In the genomic region with DNA sequence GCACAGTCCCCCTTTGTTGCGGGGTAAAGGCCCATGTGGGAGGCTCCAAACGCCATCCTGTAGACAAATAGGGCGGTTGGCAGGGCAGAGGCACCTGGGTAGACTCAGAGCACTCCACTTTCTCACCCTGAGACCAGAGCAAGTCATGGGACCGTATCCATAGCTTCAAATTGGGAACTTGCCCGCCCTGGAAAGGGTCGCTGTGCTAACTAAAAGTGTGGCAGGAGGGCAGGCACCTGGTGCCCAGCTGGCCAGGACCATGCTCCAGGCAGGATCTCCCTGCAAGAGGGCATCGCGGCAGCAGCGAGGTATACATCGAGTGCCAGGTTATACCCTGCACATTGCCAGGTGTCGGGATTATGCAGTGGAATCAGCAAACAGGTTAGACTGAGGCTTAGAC, we compare ENCODE assay signal across 24 cellular contexts. TPM values are rescaled to one million over a fixed set of nuclear protein-coding genes. Genes with fewer than 3 reads are reported as not detected.
DNase-seq lines count a peak whose midpoint lies in the region; ATAC-seq, FAIRE-seq and TF ChIP-seq lines count a peak whose summit lies in the region.
"Had no signal": no experiment of that assay in that cellular context is flagged by ENCODE, and none has a peak within 500 bp of the region (broad histone marks: within the 10 kb centered on the region; RNA-seq: fewer than 3 reads in every experiment).

No MANE protein-coding gene starts in this region.

- intact Hi-C loops in kidney (cut with DNase I): no loop called here
- intact Hi-C loops in transverse colon (cut with DNase I; ENCODE audit: low total_unique reads): no loop called here

- no peak overlapping the region for H3K27ac Mint-ChIP-seq in osteocyte (ENCODE audit: unreplicated experiment)
- H3K27ac Mint-ChIP-seq: B cell; CD4-positive, CD25-positive, alpha-beta regulatory T cell; CD8-positive, alpha-beta T cell; GM23338 had no signal

- H3K4me3 Mint-ChIP-seq in osteocyte (ENCODE audit: unreplicated experiment): no peak overlapping the region
- H3K4me3 Mint-ChIP-seq: B cell; CD4-positive, CD25-positive, alpha-beta regulatory T cell; CD8-positive, alpha-beta T cell; GM23338; H9 had no signal

- H3K9ac ChIP-seq in kidney (ENCODE audit: low read length in 2 of 2): no peak overlapping the region
- H3K9ac ChIP-seq: BLaER1 had no signal

- H3K27me3 Mint-ChIP-seq in osteocyte (ENCODE audit: unreplicated experiment): no peaks in the 10 kb centered on the region
- H3K27me3 Mint-ChIP-seq: B cell; CD4-positive, CD25-positive, alpha-beta regulatory T cell had no signal

- WGBS in transverse colon (ENCODE audit: low coverage in 1 of 2), 2 donors: 95% methylated on average over 11 of the region's 11 CpGs; no CpG with 5 or more reads in 1 of the 2 donors

- DNase-seq in activated CD8-positive, alpha-beta memory T cell treated with anti-CD3 and anti-CD28 coated beads, Interleukin-2, amount 50 U/mL, for 48 hours: peak; percentile 44
- no peak for DNase-seq in activated CD8-positive, alpha-beta memory T cell treated with anti-CD3 and anti-CD28 coated beads, Interleukin-2, amount 50 U/mL, for 4 hours
- peak; percentile 40 for DNase-seq in G401 (ENCODE audit: low spot score)
- DNase-seq in kidney: peak; percentile 34
- DNase-seq in osteocyte (ENCODE audit: extremely low spot score, unreplicated experiment): peak; percentile 53
- DNase-seq in inferior parietal cortex (ENCODE audit: extremely low spot score): no peak
- DNase-seq in transverse colon: no peak
- DNase-seq: Caco-2; CD4-positive, CD25-positive, alpha-beta regulatory T cell; DMS153; DND-41; GDM1; H9 had no signal

- no peak overlapping the region for H3K27ac ChIP-seq in kidney (ENCODE audit: low read depth in 2 of 2, low read length in 2 of 2)
- H3K27ac ChIP-seq in transverse colon: no peak overlapping the region
- H3K27ac ChIP-seq: 22Rv1, BLaER1, C4-2B had no signal

- TF ChIP-seq EP300 in transverse colon (IDR thresholded peaks at IDR 0.05; ENCODE audit: low read depth): no peak

- H3K4me1 ChIP-seq in kidney (ENCODE audit: control insufficient read depth in 1 of 2, insufficient read depth in 1 of 2, low read depth in 1 of 2, low read length in 2 of 2) (no peaks in the 10 kb centered on the region), transverse colon (no peaks in the 10 kb centered on the region)
- H3K4me1 ChIP-seq: BLaER1, Caco-2 had no signal

- no peak overlapping the region for H3K4me3 ChIP-seq in kidney (ENCODE audit: low read length in 2 of 2)
- H3K4me3 ChIP-seq in transverse colon: no peak overlapping the region
- H3K4me3 ChIP-seq: BLaER1, GM12878, GM23338 had no signal

- no peak for TF ChIP-seq POLR2A in transverse colon (IDR thresholded peaks at IDR 0.05)

- H3K36me3 ChIP-seq in kidney (ENCODE audit: control insufficient read depth in 1 of 2, insufficient read depth in 2 of 2, low read length in 2 of 2): peaks cover 30 to 31% of the 10 kb centered on the region in 2 donors
- peaks cover 0 to 10% (median 4%) of the 10 kb centered on the region in 4 donors for H3K36me3 ChIP-seq in transverse colon

- ATAC-seq in GM21360 (IDR thresholded peaks at IDR 0.05; ENCODE audit: unreplicated experiment): no peak
- ATAC-seq: CD8-positive, alpha-beta T cell; GM12878; GM23338; HCT116 had no signal

- in situ Hi-C loops in G401 (cut with HindIII; ENCODE audit: low sequenced_read_pairs): no loop called here
- in situ Hi-C loops in transverse colon (cut with MboI; ENCODE audit: low pct_ligation_motif_present in 1 of 4, low pct_unique_long_range_greater_than_20kb in 1 of 4, low sequenced_read_pairs in 3 of 4): no loop called here

- peaks cover 35% of the 10 kb centered on the region for H3K36me3 Mint-ChIP-seq in osteocyte (ENCODE audit: unreplicated experiment)

- H3K9me3 Mint-ChIP-seq in osteocyte (ENCODE audit: unreplicated experiment): no peaks in the 10 kb centered on the region
- H3K9me3 Mint-ChIP-seq: CD8-positive, alpha-beta T cell; GM23338; H9 had no signal

- no peaks in the 10 kb centered on the region for H3K4me1 Mint-ChIP-seq in osteocyte (ENCODE audit: unreplicated experiment)
- H3K4me1 Mint-ChIP-seq: B cell, GM23338, H9 had no signal

- FAIRE-seq in kidney (lab: Jason Lieb, UNC): no peak
- FAIRE-seq: A204.1, GM12878, GM19239 had no signal

- no peaks in the 10 kb centered on the region for H3K27me3 ChIP-seq in transverse colon
- H3K27me3 ChIP-seq: BLaER1 had no signal

- H3K9me3 ChIP-seq in kidney (ENCODE audit: control insufficient read depth in 1 of 2, low read length in 2 of 2) (no peaks in the 10 kb centered on the region), transverse colon (no peaks in the 10 kb centered on the region)
- H3K9me3 ChIP-seq: BLaER1, Caco-2 had no signal

- no peak for TF ChIP-seq CTCF in kidney (IDR thresholded peaks at IDR 0.05; ENCODE audit: borderline replicate concordance, extremely low read depth, insufficient read depth)
- no peak for TF ChIP-seq CTCF in osteocyte (IDR thresholded peaks at IDR 0.05)
- TF ChIP-seq CTCF in transverse colon (IDR thresholded peaks at IDR 0.05): no peak

RNA-seq across cellular contexts. Expression of gene SCLY, which starts 20.8 kb away (rescaled TPM):
- 42.8 and 52.0 TPM in 2 replicates for total RNA-seq in G401 (2014; rRNA removed; shearing (Covaris generic))
- total RNA-seq in kidney: 18.3 TPM
- polyA plus RNA-seq in kidney (ENCODE audit: insufficient read depth, low read depth, low replicate concordance): 21.9 TPM
- 22.1 and 22.5 TPM in 2 replicates for total RNA-seq in osteocyte
- total RNA-seq in transverse colon: 10 to 100 TPM in 3 of 4 donors, 1 to 10 TPM in 1; 9.4 to 24.3 (median 11.1) TPM

Comparison
In these comparisons a context has a peak if more than half of its experiments do, and no peak if none do; other contexts are left out.
1. DNase-seq: peak in activated CD8-positive, alpha-beta memory T cell treated with anti-CD3 and anti-CD28 coated beads, Interleukin-2, amount 50 U/mL, for 48 hours (single experiment), G401 (single experiment), kidney (single experiment) and osteocyte (single experiment); none in activated CD8-positive, alpha-beta memory T cell treated with anti-CD3 and anti-CD28 coated beads, Interleukin-2, amount 50 U/mL, for 4 hours (single experiment), inferior parietal cortex (single experiment) and transverse colon (single experiment).